Comparison of ENCODE assay signal across 1 cellular context in the genomic region with DNA sequence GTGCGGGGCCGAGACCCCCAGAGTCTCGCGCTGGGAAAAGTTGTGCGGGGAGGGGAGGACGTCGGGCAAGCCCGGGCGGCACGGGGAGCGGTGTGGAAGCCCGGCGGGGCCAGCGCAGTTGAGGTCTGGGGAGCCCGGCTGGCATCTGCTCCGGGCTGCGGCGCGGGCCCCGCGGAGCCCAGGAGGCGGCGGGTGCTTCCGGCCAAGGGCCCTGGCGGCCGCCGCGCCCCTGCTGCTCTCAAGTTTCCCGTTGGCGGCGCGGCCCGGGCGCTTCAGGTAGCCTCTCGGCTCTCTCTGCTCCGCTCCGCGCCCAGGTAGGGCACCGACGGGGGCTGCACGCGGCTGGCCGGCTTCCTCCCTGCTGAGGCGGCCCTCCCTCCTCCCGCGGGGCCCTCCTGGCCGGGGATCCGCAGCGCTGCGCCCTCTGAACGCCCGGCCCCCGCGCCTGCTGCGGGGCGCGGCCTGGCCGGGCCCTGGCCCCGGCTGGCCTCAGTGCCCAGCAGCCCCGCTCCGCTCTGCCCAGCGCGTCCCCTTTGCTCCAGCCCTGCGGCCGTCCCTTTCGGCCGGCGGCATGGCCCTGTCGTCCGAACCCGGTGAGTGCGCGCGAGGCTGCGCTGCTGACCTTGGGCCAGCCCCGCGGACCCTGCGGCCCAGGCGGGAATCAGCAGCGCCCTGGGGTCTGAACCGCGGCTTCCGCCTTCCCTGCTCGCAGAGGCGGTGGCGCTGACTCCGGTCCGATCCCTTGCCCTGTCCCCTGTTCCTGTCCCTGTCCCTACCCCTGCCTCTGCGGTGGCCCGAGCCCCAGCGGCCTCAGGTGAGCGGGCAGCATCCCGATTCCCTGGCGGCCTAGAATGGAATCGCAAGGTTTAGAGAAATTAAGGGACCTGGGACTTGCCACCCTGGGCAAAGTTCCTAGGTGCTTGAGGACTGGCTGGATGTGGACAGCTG.
TF ChIP-seq lines count a peak whose summit lies in the region.

No MANE protein-coding gene starts in this region.

TF ChIP-seq in H1, 55 proteins besides CTCF, POLR2A, EP300 and RAD21 (continued from another document):
- TF ChIP-seq, protein P1, sequence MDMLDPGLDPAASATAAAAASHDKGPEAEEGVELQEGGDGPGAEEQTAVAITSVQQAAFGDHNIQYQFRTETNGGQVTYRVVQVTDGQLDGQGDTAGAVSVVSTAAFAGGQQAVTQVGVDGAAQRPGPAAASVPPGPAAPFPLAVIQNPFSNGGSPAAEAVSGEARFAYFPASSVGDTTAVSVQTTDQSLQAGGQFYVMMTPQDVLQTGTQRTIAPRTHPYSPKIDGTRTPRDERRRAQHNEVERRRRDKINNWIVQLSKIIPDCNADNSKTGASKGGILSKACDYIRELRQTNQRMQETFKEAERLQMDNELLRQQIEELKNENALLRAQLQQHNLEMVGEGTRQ (IDR thresholded peaks at IDR 0.05; ENCODE audit: low read length), result no peak
- no peak for TF ChIP-seq CHD1 (IDR thresholded peaks at IDR 0.05; ENCODE audit: low read depth, low read length)
